20 cellular contexts compared by ENCODE assay signal in genomic region chr9:94525396-94526035, GRCh38. TPM values are rescaled to one million over a fixed set of nuclear protein-coding genes. Genes with fewer than 3 reads are reported as not detected.
DNase-seq lines count a peak whose midpoint lies in the region; ATAC-seq and TF ChIP-seq lines count a peak whose summit lies in the region.
"Had no signal": no experiment of that assay in that cellular context is flagged by ENCODE, and none has a peak within 500 bp of the region (broad histone marks: within the 10 kb centered on the region; RNA-seq: fewer than 3 reads in every experiment).

No MANE protein-coding gene starts in this region.

- DNase-seq in OCI-LY7 (ENCODE audit: low spot score): peak; percentile 66
- DNase-seq in SIG-M5 (lab: John Stamatoyannopoulos, UW): no peak
- DNase-seq: AML-193; Caco-2; Calu3; CD4-positive, alpha-beta T cell; CD8-positive, alpha-beta T cell; DMS79 treated with DMSO at 0.1 percent for 48 hours; EL; GDM1 had no signal

- H2AFZ ChIP-seq in OCI-LY7 (ENCODE audit: low read length): no peak overlapping the region

- H3K79me2 ChIP-seq in DOHH2 (ENCODE audit: control insufficient read depth, low read length) (no peaks in the 10 kb centered on the region), OCI-LY7 (ENCODE audit: insufficient read depth, low read depth, low read length) (peaks cover 72% of the 10 kb centered on the region; the same call in 1 of the 2 replicates)

- H3K9me2 ChIP-seq in DOHH2 (replicated peaks; ENCODE audit: control insufficient read depth, low read length) (no peaks in the 10 kb centered on the region), OCI-LY7 (ENCODE audit: insufficient read depth, low read length) (no peaks in the 10 kb centered on the region)

- H3K36me3 ChIP-seq in BLaER1 (no peaks in the 10 kb centered on the region), DOHH2 (ENCODE audit: control insufficient read depth, low read length) (no peaks in the 10 kb centered on the region), OCI-LY7 (ENCODE audit: insufficient read depth, low read length) (peaks cover 16% of the 10 kb centered on the region)

- intact Hi-C loops in OCI-LY7 (cut with micrococcal nuclease; ENCODE audit: unreplicated experiment): loop anchor here (1.0 to 2.0 kb wide), 2 partner anchors 27 to 45 kb away; no protein-coding TSS in a partner anchor

- POLR2A ChIA-PET in OCI-LY7 (lab: Charles Lee): interaction anchor here (2.2 kb wide), 1 partner anchor 24 kb away, joined by 10 read pairs; no protein-coding TSS in a partner anchor

- H3F3A ChIP-seq in DOHH2 (ENCODE audit: control insufficient read depth, insufficient read depth): peaks cover 4% of the 10 kb centered on the region; the same call in 1 of the 2 replicates

- TF ChIP-seq CTCF in DOHH2 (IDR thresholded peaks at IDR 0.05; ENCODE audit: low read depth, low read length, poor library complexity, severe bottlenecking): no peak
- no peak for TF ChIP-seq CTCF in OCI-LY7 (conservative IDR thresholded peaks at IDR 0.05; ENCODE audit: low read length)

- CTCF ChIA-PET in OCI-LY7 (lab: Charles Lee; ENCODE audit: unreplicated experiment): no interaction called here

- H4K20me1 ChIP-seq in BLaER1 (no peaks in the 10 kb centered on the region), DOHH2 (ENCODE audit: control insufficient read depth, insufficient read depth, low read depth, low read length) (no peaks in the 10 kb centered on the region), OCI-LY7 (ENCODE audit: insufficient read depth, low read length) (no peaks in the 10 kb centered on the region)

- H3K4me1 ChIP-seq in BLaER1 (peaks cover 14% of the 10 kb centered on the region; the same call in 1 of the 2 replicates), DOHH2 (ENCODE audit: control insufficient read depth, low read length) (peaks cover 58% of the 10 kb centered on the region), OCI-LY7 (ENCODE audit: insufficient read depth, low read length, poor library complexity, severe bottlenecking) (peaks cover 71% of the 10 kb centered on the region)
- H3K4me1 ChIP-seq: A549, Caco-2 had no signal

- ATAC-seq in GM19455 (IDR thresholded peaks at IDR 0.05; ENCODE audit: unreplicated experiment) (no peak), GM18868 (IDR thresholded peaks at IDR 0.05; ENCODE audit: unreplicated experiment) (no peak)
- ATAC-seq: A549; CD8-positive, alpha-beta T cell; GM12878 had no signal

- H3K9ac ChIP-seq in BLaER1: no peak overlapping the region

- no peaks in the 10 kb centered on the region for H3K9me3 ChIP-seq in BLaER1
- no peaks in the 10 kb centered on the region for H3K9me3 ChIP-seq in DOHH2 (ENCODE audit: control insufficient read depth, insufficient read depth, low read length)
- H3K9me3 ChIP-seq in OCI-LY7 (ENCODE audit: low read length): peaks cover under 1% of the 10 kb centered on the region; the same call in 1 of the 2 replicates
- H3K9me3 ChIP-seq: A549, Caco-2 had no signal

- H3K4me3 ChIP-seq in BLaER1 (no peak overlapping the region), DOHH2 (ENCODE audit: low read length) (peak overlapping the region; percentile 34), OCI-LY7 (ENCODE audit: low read depth, low read length, poor library complexity, severe bottlenecking) (peak overlapping the region; percentile 13)
- H3K4me3 ChIP-seq: A549, GM12878 had no signal

- H3K27me3 ChIP-seq in BLaER1 (no peaks in the 10 kb centered on the region), DOHH2 (ENCODE audit: control insufficient read depth, low read length) (0 out of 2 replicates have a peak, but pooled peaks cover 3% of the 10 kb centered on the region)

- no TSS peak for BruUV-seq in OCI-LY7 (replicated peaks; lab: Mats Ljungman, UMichigan)

- H3K4me2 ChIP-seq in BLaER1: peak overlapping the region; percentile 6; the same call in 1 of the 2 replicates
- H3K4me2 ChIP-seq in DOHH2 (ENCODE audit: low read length): peak overlapping the region; percentile 31
- H3K4me2 ChIP-seq in OCI-LY7 (ENCODE audit: low read length): peak overlapping the region; percentile 48
- H3K4me2 ChIP-seq: A549 had no signal

- H3K27ac ChIP-seq in BLaER1 (no peak overlapping the region), DOHH2 (ENCODE audit: low read depth, low read length) (peak overlapping the region; percentile 89), OCI-LY7 (ENCODE audit: low read depth, low read length, poor library complexity, severe bottlenecking) (peak overlapping the region; percentile 97)
- H3K27ac ChIP-seq: 22Rv1, A549, C4-2B had no signal

RNA-seq across cellular contexts. Expression of gene PCAT7, which starts 29.4 kb away (rescaled TPM):
- total RNA-seq in OCI-LY7 (2014; rRNA removed; shearing (Covaris generic)): 1.8 and 2.9 TPM in 2 replicates
- total RNA-seq in OCI-LY7 (2022): 2.5 and 3.2 TPM in 2 replicates
- total RNA-seq: B cell; CD4-positive, alpha-beta T cell; CD8-positive, alpha-beta T cell; Daoy; GM12878 had no signal
